Comparison of ENCODE assay signal across 1 cellular context in the genomic region with DNA sequence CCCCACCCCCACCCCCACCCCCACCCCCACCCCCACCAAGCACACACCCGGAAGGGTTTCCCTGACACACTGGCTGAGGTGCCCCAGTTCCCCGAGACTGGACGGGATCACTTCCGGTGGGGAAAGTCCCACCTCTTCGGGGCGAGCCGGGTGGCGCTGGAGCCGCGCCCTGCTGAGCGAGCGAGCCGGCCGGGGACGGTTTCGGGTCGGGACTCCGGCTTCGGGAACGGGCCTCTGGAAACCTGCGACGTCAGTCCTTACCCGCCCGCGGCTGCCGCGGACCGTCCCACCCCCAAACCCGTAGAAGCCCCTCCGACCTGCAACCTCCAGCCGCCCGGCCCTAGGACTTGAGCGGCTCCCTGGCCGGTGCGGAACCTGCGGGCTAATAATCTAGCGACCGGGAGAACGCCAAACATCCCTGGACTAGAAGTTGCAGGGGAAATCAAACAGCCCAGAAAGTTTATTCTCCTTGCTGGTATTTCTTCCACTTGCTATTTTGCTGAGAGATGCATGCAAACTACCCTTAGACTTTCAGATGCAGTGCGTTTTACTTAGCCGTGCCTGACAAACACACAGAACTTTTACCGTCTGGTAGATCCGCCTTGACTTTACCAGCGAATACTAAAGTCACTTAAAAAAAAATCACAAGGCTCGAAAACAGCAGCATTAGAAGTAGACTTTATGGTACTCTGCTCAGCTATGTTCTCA.
TF ChIP-seq lines count a peak whose summit lies in the region.

No MANE protein-coding gene starts in this region.

TF ChIP-seq in H1, 55 proteins besides CTCF, POLR2A, EP300 and RAD21:
- TF ChIP-seq GABPA (IDR thresholded peaks at IDR 0.05; ENCODE audit: borderline replicate concordance, insufficient read depth, low read length) = peak; percentile 87; the same call in 1 of the 2 replicates
- TF ChIP-seq TCF12 (IDR thresholded peaks at IDR 0.05; ENCODE audit: low read depth, low read length) = no peak
- TF ChIP-seq TAF1 (IDR thresholded peaks at IDR 0.05; ENCODE audit: low read depth, low read length) = peak; percentile 45; the same call in 1 of the 2 replicates
- no peak for TF ChIP-seq RBBP5 (IDR thresholded peaks at IDR 0.05; ENCODE audit: borderline replicate concordance, low read depth, low read length)
- TF ChIP-seq POLR2AphosphoS5 (IDR thresholded peaks at IDR 0.05; ENCODE audit: low read depth, low read length) = 0 out of 2 replicates have a peak, but pooled peaks have one; percentile 33
- TF ChIP-seq MAFK (IDR thresholded peaks at IDR 0.05; ENCODE audit: low read depth, low read length) = no peak
- TF ChIP-seq YY1 (IDR thresholded peaks at IDR 0.05; ENCODE audit: low read depth, low read length) = no peak
